Comparison of ENCODE assay signal across 24 cellular contexts in the genomic region with DNA sequence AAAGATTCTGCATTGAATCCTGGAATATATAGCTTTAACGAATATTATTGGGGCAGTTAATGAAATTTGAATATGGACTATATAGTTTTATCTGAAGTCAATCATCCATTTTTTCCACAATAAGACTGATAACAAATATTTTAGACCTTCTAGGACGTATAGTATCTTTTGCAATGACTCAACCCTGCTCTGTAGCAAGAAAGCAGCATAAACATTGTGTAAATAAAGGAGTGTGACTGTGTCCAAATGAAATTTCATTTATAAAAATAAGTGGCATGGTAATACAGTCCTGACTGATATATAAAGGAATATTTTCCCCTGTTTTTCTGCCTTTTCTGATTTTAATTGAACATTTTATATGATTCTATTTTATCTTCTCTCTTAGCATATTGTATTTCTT.
"Had no signal": no experiment of that assay in that cellular context is flagged by ENCODE, and none has a peak within 500 bp of the region (broad histone marks: within the 10 kb centered on the region; RNA-seq: fewer than 3 reads in every experiment).

No MANE protein-coding gene starts in this region.

- H3K36me3 Mint-ChIP-seq: activated naive CD4-positive, alpha-beta T cell treated with anti-CD3 and anti-CD28 coated beads, Interleukin-2, amount 50 U/mL, for 24 hours had no signal

- H3K4me3 Mint-ChIP-seq: activated CD8-positive, alpha-beta T cell treated with anti-CD3 and anti-CD28 coated beads for 36 hours; activated naive CD4-positive, alpha-beta T cell treated with anti-CD3 and anti-CD28 coated beads, Interleukin-2, amount 50 U/mL, for 24 hours; activated T-helper 1 cell treated with anti-CD3 and anti-CD28 coated beads, Interleukin-12 subunit alpha, Interleukin-12 subunit beta, Interleukin-2, Interleukin-4 antibody, amounts not matched to agents 30 ng/mL and 10 ng/mL and 1 ng/mL, durations not matched to agents 14 hours and 24 hours and 36 hours; T-helper 1 cell treated with Interleukin-12 subunit alpha and Interleukin-12 subunit beta and Interleukin-4 antibody, amounts not matched to agents 30 μg/mL and 1 μg/mL, for 36 hours had no signal

- H3K27me3 Mint-ChIP-seq: activated CD8-positive, alpha-beta T cell treated with anti-CD3 and anti-CD28 coated beads for 36 hours; activated naive CD4-positive, alpha-beta T cell treated with anti-CD3 and anti-CD28 coated beads, Interleukin-2, amount 50 U/mL, for 24 hours had no signal

- H3K27ac Mint-ChIP-seq: activated CD8-positive, alpha-beta T cell treated with anti-CD3 and anti-CD28 coated beads for 36 hours; activated naive CD4-positive, alpha-beta T cell treated with anti-CD3 and anti-CD28 coated beads, Interleukin-2, amount 50 U/mL, for 24 hours; activated T-helper 1 cell treated with anti-CD3 and anti-CD28 coated beads, Interleukin-12 subunit alpha, Interleukin-12 subunit beta, Interleukin-2, Interleukin-4 antibody, amounts not matched to agents 30 ng/mL and 10 ng/mL and 1 ng/mL, durations not matched to agents 14 hours and 24 hours and 36 hours; T-helper 1 cell treated with Interleukin-12 subunit alpha and Interleukin-12 subunit beta and Interleukin-4 antibody, amounts not matched to agents 30 μg/mL and 1 μg/mL, for 36 hours had no signal

- H3K9me3 ChIP-seq: ascending aorta, body of pancreas, Peyer's patch had no signal

- H3K4me3 ChIP-seq: ascending aorta, body of pancreas, cardiac muscle cell, K562, Peyer's patch had no signal

- H3K27me3 ChIP-seq: ascending aorta, body of pancreas, cardiac muscle cell, Peyer's patch had no signal

- ATAC-seq: activated CD4-positive, CD25-positive, alpha-beta regulatory T cell treated with anti-CD3 and anti-CD28 coated beads, Interleukin-2, amount 50 U/mL, for 24 hours; activated CD8-positive, alpha-beta T cell treated with anti-CD3 and anti-CD28 coated beads for 36 hours; body of pancreas; K562 had no signal

- DNase-seq: activated CD4-positive, alpha-beta T cell treated with anti-CD3 and anti-CD28 coated beads for 4 hours; activated CD8-positive, alpha-beta memory T cell treated with anti-CD3 and anti-CD28 coated beads, Interleukin-2, amount 50 U/mL, for 4 hours; activated CD8-positive, alpha-beta T cell treated with anti-CD3 and anti-CD28 coated beads for 36 hours; activated effector memory CD4-positive, alpha-beta T cell treated with Interleukin-2 at 50 U/mL for 16 hours; activated naive CD4-positive, alpha-beta T cell; amniotic stem cell; body of pancreas; Karpas-422; NCI-H1930; NCI-H2107; NCI-H345; NCI-H510A treated with DMSO at 0.1 percent for 48 hours; NCI-H69; NK-92 treated with Interleukin-12 subunit alpha and Interleukin-12 subunit beta, amount 100 ng/mL, for 24 hours; OCI-M1; Peyer's patch; SHP77 treated with DMSO at 0.1 percent for 48 hours had no signal

- H3K36me3 ChIP-seq: ascending aorta, cardiac muscle cell, Peyer's patch had no signal

- H3K4me1 Mint-ChIP-seq: activated naive CD4-positive, alpha-beta T cell treated with anti-CD3 and anti-CD28 coated beads, Interleukin-2, amount 50 U/mL, for 24 hours had no signal

- H3K4me1 ChIP-seq: ascending aorta, body of pancreas, Peyer's patch had no signal

- H3K27ac ChIP-seq: ascending aorta, body of pancreas, cardiac muscle cell, Peyer's patch had no signal
